ENCODE assay signal across 1 cellular context in genomic region chr7:30741289-30741688, GRCh38.
TF ChIP-seq lines count a peak whose summit lies in the region.

No MANE protein-coding gene starts in this region.

TF ChIP-seq in SK-N-SH, 30 proteins besides CTCF, POLR2A, EP300 and RAD21:
- TF ChIP-seq, protein P1, sequence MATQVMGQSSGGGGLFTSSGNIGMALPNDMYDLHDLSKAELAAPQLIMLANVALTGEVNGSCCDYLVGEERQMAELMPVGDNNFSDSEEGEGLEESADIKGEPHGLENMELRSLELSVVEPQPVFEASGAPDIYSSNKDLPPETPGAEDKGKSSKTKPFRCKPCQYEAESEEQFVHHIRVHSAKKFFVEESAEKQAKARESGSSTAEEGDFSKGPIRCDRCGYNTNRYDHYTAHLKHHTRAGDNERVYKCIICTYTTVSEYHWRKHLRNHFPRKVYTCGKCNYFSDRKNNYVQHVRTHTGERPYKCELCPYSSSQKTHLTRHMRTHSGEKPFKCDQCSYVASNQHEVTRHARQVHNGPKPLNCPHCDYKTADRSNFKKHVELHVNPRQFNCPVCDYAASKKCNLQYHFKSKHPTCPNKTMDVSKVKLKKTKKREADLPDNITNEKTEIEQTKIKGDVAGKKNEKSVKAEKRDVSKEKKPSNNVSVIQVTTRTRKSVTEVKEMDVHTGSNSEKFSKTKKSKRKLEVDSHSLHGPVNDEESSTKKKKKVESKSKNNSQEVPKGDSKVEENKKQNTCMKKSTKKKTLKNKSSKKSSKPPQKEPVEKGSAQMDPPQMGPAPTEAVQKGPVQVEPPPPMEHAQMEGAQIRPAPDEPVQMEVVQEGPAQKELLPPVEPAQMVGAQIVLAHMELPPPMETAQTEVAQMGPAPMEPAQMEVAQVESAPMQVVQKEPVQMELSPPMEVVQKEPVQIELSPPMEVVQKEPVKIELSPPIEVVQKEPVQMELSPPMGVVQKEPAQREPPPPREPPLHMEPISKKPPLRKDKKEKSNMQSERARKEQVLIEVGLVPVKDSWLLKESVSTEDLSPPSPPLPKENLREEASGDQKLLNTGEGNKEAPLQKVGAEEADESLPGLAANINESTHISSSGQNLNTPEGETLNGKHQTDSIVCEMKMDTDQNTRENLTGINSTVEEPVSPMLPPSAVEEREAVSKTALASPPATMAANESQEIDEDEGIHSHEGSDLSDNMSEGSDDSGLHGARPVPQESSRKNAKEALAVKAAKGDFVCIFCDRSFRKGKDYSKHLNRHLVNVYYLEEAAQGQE (IDR thresholded peaks at IDR 0.05; ENCODE audit: low read depth, low read length), result no peak
- TF ChIP-seq SMC3 (IDR thresholded peaks at IDR 0.05; ENCODE audit: low read depth, low read length) (no peak), CHD2 (IDR thresholded peaks at IDR 0.05; ENCODE audit: low read length, partially characterized antibody) (no peak), MXI1 (IDR thresholded peaks at IDR 0.05; ENCODE audit: low read depth, low read length) (no peak), JUND (IDR thresholded peaks at IDR 0.05) (no peak), TEAD4 (IDR thresholded peaks at IDR 0.05; ENCODE audit: borderline replicate concordance, insufficient read depth) (no peak), RFX5 (IDR thresholded peaks at IDR 0.05; ENCODE audit: low read length) (no peak), ZBTB33 (IDR thresholded peaks at IDR 0.05; ENCODE audit: borderline replicate concordance, low read depth) (no peak), USF1 (IDR thresholded peaks at IDR 0.05; ENCODE audit: borderline replicate concordance, low read depth) (no peak), YY1 (IDR thresholded peaks at IDR 0.05; ENCODE audit: low read depth) (no peak), NRF1 (IDR thresholded peaks at IDR 0.05; ENCODE audit: low read depth, low read length) (no peak), SIN3A (IDR thresholded peaks at IDR 0.05; ENCODE audit: borderline replicate concordance, low read depth, low read length) (no peak), RXRA (IDR thresholded peaks at IDR 0.05; ENCODE audit: borderline replicate concordance, low read depth) (no peak), MEF2A (IDR thresholded peaks at IDR 0.05; ENCODE audit: borderline replicate concordance, low read depth) (no peak), PBX3 (IDR thresholded peaks at IDR 0.05) (no peak), FOSL2 (IDR thresholded peaks at IDR 0.05; ENCODE audit: borderline replicate concordance, low read depth) (no peak), EZH2phosphoT487 (IDR thresholded peaks at IDR 0.05; ENCODE audit: borderline replicate concordance, low read depth) (no peak), GATA2 (CRISPR knock-in tag; IDR thresholded peaks at IDR 0.05) (no peak), TAF1 (IDR thresholded peaks at IDR 0.05; ENCODE audit: borderline replicate concordance, low read depth, low read length) (no peak)
TF ChIP-seq in SK-N-SH: peak in this region for 0.
